ENCODE assay signal across 8 cellular contexts in genomic region chr17:75980188-75981018, GRCh38. TPM values are rescaled to one million over a fixed set of nuclear protein-coding genes. Genes with fewer than 3 reads are reported as not detected.
DNase-seq lines count a peak whose midpoint lies in the region; ATAC-seq and TF ChIP-seq lines count a peak whose summit lies in the region.

No MANE protein-coding gene starts in this region.

- H3K4me3 Mint-ChIP-seq in activated CD4-positive, alpha-beta T cell treated with anti-CD3 and anti-CD28 coated beads for 36 hours, result peak overlapping the region; percentile 89
- H3K4me3 Mint-ChIP-seq in activated T-helper 1 cell treated with anti-CD3 and anti-CD28 coated beads, Interleukin-12 subunit alpha, Interleukin-12 subunit beta, Interleukin-2, Interleukin-4 antibody, amounts not matched to agents 30 ng/mL and 10 ng/mL and 1 ng/mL, durations not matched to agents 14 hours and 24 hours and 36 hours, result peak overlapping the region; percentile 91

- CTCF ChIA-PET in activated CD4-positive, alpha-beta T cell treated with anti-CD3 and anti-CD28 coated beads for 36 hours (lab: Charles Lee), result interaction anchor here (0.7 to 1.3 kb wide), 6 partner anchors 19 to 331 kb away, joined by 3 to 6 read pairs (median 4); no protein-coding TSS in a partner anchor

- ATAC-seq in activated CD4-positive, alpha-beta T cell treated with anti-CD3 and anti-CD28 coated beads for 36 hours, result no peak
- ATAC-seq in HG03442 (IDR thresholded peaks at IDR 0.05; ENCODE audit: unreplicated experiment), result no peak
- ATAC-seq in HG03280 (IDR thresholded peaks at IDR 0.05; ENCODE audit: unreplicated experiment), result no peak

- intact Hi-C loops in activated CD4-positive, alpha-beta T cell treated with anti-CD3 and anti-CD28 coated beads for 36 hours (cut with DNase I, micrococcal nuclease), result no loop called here
- intact Hi-C loops in activated T-helper 1 cell treated with anti-CD3 and anti-CD28 coated beads, Interleukin-12 subunit alpha, Interleukin-12 subunit beta, Interleukin-2, Interleukin-4 antibody, amounts not matched to agents 30 ng/mL and 10 ng/mL and 1 ng/mL, durations not matched to agents 14 hours and 24 hours and 36 hours (cut with micrococcal nuclease), result no loop called here
- intact Hi-C loops in stomach (cut with DNase I; ENCODE audit: low total_unique reads), result no loop called here

- peak overlapping the region; percentile 94; the same call in 1 of the 2 replicates for H3K9ac ChIP-seq in iPS-20b (ENCODE audit: low read depth, low read length)

- POLR2A ChIA-PET in activated CD4-positive, alpha-beta T cell treated with anti-CD3 and anti-CD28 coated beads for 36 hours (lab: Charles Lee), result interaction anchor here (0.6 to 1.0 kb wide), 6 partner anchors 9 to 197 kb away, joined by 3 to 7 read pairs (median 4); no protein-coding TSS in a partner anchor

- H3K36me3 ChIP-seq in iPS-20b (ENCODE audit: insufficient read depth, low read depth, low read length) (no peaks in the 10 kb centered on the region), stomach (no peaks in the 10 kb centered on the region)

- H3K4me1 Mint-ChIP-seq in activated CD4-positive, alpha-beta T cell treated with anti-CD3 and anti-CD28 coated beads for 36 hours, result peaks cover 30% of the 10 kb centered on the region
- peaks cover 33% of the 10 kb centered on the region for H3K4me1 Mint-ChIP-seq in activated T-helper 1 cell treated with anti-CD3 and anti-CD28 coated beads, Interleukin-12 subunit alpha, Interleukin-12 subunit beta, Interleukin-2, Interleukin-4 antibody, amounts not matched to agents 30 ng/mL and 10 ng/mL and 1 ng/mL, durations not matched to agents 14 hours and 24 hours and 36 hours (ENCODE audit: low read depth)

- H3K9me3 Mint-ChIP-seq in activated CD4-positive, alpha-beta T cell treated with anti-CD3 and anti-CD28 coated beads for 36 hours (ENCODE audit: low read depth), result no peaks in the 10 kb centered on the region
- H3K9me3 Mint-ChIP-seq in activated T-helper 1 cell treated with anti-CD3 and anti-CD28 coated beads, Interleukin-12 subunit alpha, Interleukin-12 subunit beta, Interleukin-2, Interleukin-4 antibody, amounts not matched to agents 30 ng/mL and 10 ng/mL and 1 ng/mL, durations not matched to agents 14 hours and 24 hours and 36 hours, result no peaks in the 10 kb centered on the region

- no peak for TF ChIP-seq POLR2A in stomach (IDR thresholded peaks at IDR 0.05)

- H3K27ac ChIP-seq in iPS-20b (ENCODE audit: low read length) (peak overlapping the region; percentile 64), stomach (peak overlapping the region; percentile 95 to 99 (median 97))

- WGBS in stomach, 5 donors, result 76 to 83% (median 80%) methylated on average over 18 of the region's 18 CpGs

- peak overlapping the region; percentile 94 for H3K27ac Mint-ChIP-seq in activated CD4-positive, alpha-beta T cell treated with anti-CD3 and anti-CD28 coated beads for 36 hours
- peak overlapping the region; percentile 95 for H3K27ac Mint-ChIP-seq in activated T-helper 1 cell treated with anti-CD3 and anti-CD28 coated beads, Interleukin-12 subunit alpha, Interleukin-12 subunit beta, Interleukin-2, Interleukin-4 antibody, amounts not matched to agents 30 ng/mL and 10 ng/mL and 1 ng/mL, durations not matched to agents 14 hours and 24 hours and 36 hours

- DNase-seq in activated CD4-positive, alpha-beta T cell treated with anti-CD3 and anti-CD28 coated beads for 36 hours, result no peak
- no peak for DNase-seq in activated CD4-positive, alpha-beta T cell treated with anti-CD3 and anti-CD28 coated beads for 48 hours
- DNase-seq in activated T-helper 1 cell treated with anti-CD3 and anti-CD28 coated beads, Interleukin-12 subunit alpha, Interleukin-12 subunit beta, Interleukin-2, Interleukin-4 antibody, amounts not matched to agents 30 ng/mL and 10 ng/mL and 1 ng/mL, durations not matched to agents 14 hours and 24 hours and 36 hours (ENCODE audit: low spot score), result no peak
- DNase-seq in stomach (no peak), putamen (ENCODE audit: low spot score) (no peak)

- H3K9me3 ChIP-seq in iPS-20b (ENCODE audit: insufficient read depth, low read depth, low read length) (no peaks in the 10 kb centered on the region), stomach (no peaks in the 10 kb centered on the region)

- peaks cover 7% of the 10 kb centered on the region for H3K36me3 Mint-ChIP-seq in activated CD4-positive, alpha-beta T cell treated with anti-CD3 and anti-CD28 coated beads for 36 hours (ENCODE audit: low read depth)
- H3K36me3 Mint-ChIP-seq in activated T-helper 1 cell treated with anti-CD3 and anti-CD28 coated beads, Interleukin-12 subunit alpha, Interleukin-12 subunit beta, Interleukin-2, Interleukin-4 antibody, amounts not matched to agents 30 ng/mL and 10 ng/mL and 1 ng/mL, durations not matched to agents 14 hours and 24 hours and 36 hours (ENCODE audit: low read depth), result peaks cover 10% of the 10 kb centered on the region

- H3K4me1 ChIP-seq in iPS-20b (ENCODE audit: insufficient read depth, low read length), result peaks cover 29% of the 10 kb centered on the region
- peaks cover 22 to 81% (median 59%) of the 10 kb centered on the region in 4 donors for H3K4me1 ChIP-seq in stomach

- H3K27me3 ChIP-seq in iPS-20b (ENCODE audit: insufficient read depth, low read length) (no peaks in the 10 kb centered on the region), stomach (no peaks in the 10 kb centered on the region)

- TF ChIP-seq CTCF in stomach (IDR thresholded peaks at IDR 0.05), result no peak

- no peaks in the 10 kb centered on the region for H3K27me3 Mint-ChIP-seq in activated CD4-positive, alpha-beta T cell treated with anti-CD3 and anti-CD28 coated beads for 36 hours
- H3K27me3 Mint-ChIP-seq in activated T-helper 1 cell treated with anti-CD3 and anti-CD28 coated beads, Interleukin-12 subunit alpha, Interleukin-12 subunit beta, Interleukin-2, Interleukin-4 antibody, amounts not matched to agents 30 ng/mL and 10 ng/mL and 1 ng/mL, durations not matched to agents 14 hours and 24 hours and 36 hours (ENCODE audit: insufficient read depth), result no peaks in the 10 kb centered on the region

- no peak for TF ChIP-seq EP300 in stomach (IDR thresholded peaks at IDR 0.05)

- peak overlapping the region; percentile 94 for H3K4me3 ChIP-seq in iPS-20b (ENCODE audit: low read length)
- H3K4me3 ChIP-seq in stomach, result peak overlapping the region; percentile 72 to 86 (median 80)

RNA-seq across cellular contexts. Expression of gene TEN1, which starts 1.4 kb away (rescaled TPM):
- total RNA-seq in activated CD4-positive, alpha-beta T cell treated with anti-CD3 and anti-CD28 coated beads for 36 hours, result 10 to 100 TPM in 1 of 2 experiments, 1 to 10 TPM in 1; 9.8 to 13.6 TPM
- 10.7 and 15.4 TPM in 2 replicates for total RNA-seq in activated T-helper 1 cell treated with anti-CD3 and anti-CD28 coated beads, Interleukin-12 subunit alpha, Interleukin-12 subunit beta, Interleukin-2, Interleukin-4 antibody, amounts not matched to agents 30 ng/mL and 10 ng/mL and 1 ng/mL, durations not matched to agents 14 hours and 24 hours and 36 hours
- 100 to 1,000 TPM in 1 of 5 donors, 10 to 100 TPM in 3, not detected in 1; 14.2 to 121 (median 19.3) TPM for total RNA-seq in stomach
- polyA plus RNA-seq in stomach, result 10 to 100 TPM; 37.1 to 66.6 (median 52.4) TPM

RNA-seq across cellular contexts. Expression of gene ACOX1, which starts 1.4 kb away (rescaled TPM):
- 10 to 100 TPM; 27.7 to 33.1 TPM for total RNA-seq in activated CD4-positive, alpha-beta T cell treated with anti-CD3 and anti-CD28 coated beads for 36 hours
- total RNA-seq in activated T-helper 1 cell treated with anti-CD3 and anti-CD28 coated beads, Interleukin-12 subunit alpha, Interleukin-12 subunit beta, Interleukin-2, Interleukin-4 antibody, amounts not matched to agents 30 ng/mL and 10 ng/mL and 1 ng/mL, durations not matched to agents 14 hours and 24 hours and 36 hours, result 25.3 and 28.2 TPM in 2 replicates
- 100 to 1,000 TPM in 1 of 5 donors, 10 to 100 TPM in 4; 28.1 to 133 (median 71.8) TPM for total RNA-seq in stomach
- polyA plus RNA-seq in stomach, result 10 to 100 TPM; 11.9 to 26.5 (median 20.6) TPM

RNA-seq across cellular contexts. Expression of gene CDK3, which starts 20.3 kb away (rescaled TPM):
- 1 to 10 TPM; 5.6 to 6.0 TPM for total RNA-seq in activated CD4-positive, alpha-beta T cell treated with anti-CD3 and anti-CD28 coated beads for 36 hours
- 4.9 and 5.3 TPM in 2 replicates for total RNA-seq in activated T-helper 1 cell treated with anti-CD3 and anti-CD28 coated beads, Interleukin-12 subunit alpha, Interleukin-12 subunit beta, Interleukin-2, Interleukin-4 antibody, amounts not matched to agents 30 ng/mL and 10 ng/mL and 1 ng/mL, durations not matched to agents 14 hours and 24 hours and 36 hours
- 10 to 100 TPM in 1 of 5 donors, 1 to 10 TPM in 3, not detected in 1; 3.1 to 20.4 (median 7.3) TPM for total RNA-seq in stomach
- polyA plus RNA-seq in stomach, result 10 to 100 TPM in 1 of 3 donors, 1 to 10 TPM in 2; 7.3 to 17.2 (median 8.2) TPM

RNA-seq across cellular contexts. Expression of gene FBF1, which starts 39.6 kb away (rescaled TPM):
- total RNA-seq in activated CD4-positive, alpha-beta T cell treated with anti-CD3 and anti-CD28 coated beads for 36 hours, result 10 to 100 TPM; 16.2 to 18.0 TPM
- 19.4 and 20.0 TPM in 2 replicates for total RNA-seq in activated T-helper 1 cell treated with anti-CD3 and anti-CD28 coated beads, Interleukin-12 subunit alpha, Interleukin-12 subunit beta, Interleukin-2, Interleukin-4 antibody, amounts not matched to agents 30 ng/mL and 10 ng/mL and 1 ng/mL, durations not matched to agents 14 hours and 24 hours and 36 hours
- total RNA-seq in stomach, result 10 to 100 TPM in 4 of 5 donors, 1 to 10 TPM in 1; 3.8 to 21.7 (median 19.6) TPM
- polyA plus RNA-seq in stomach, result 10 to 100 TPM in 1 of 3 donors, 1 to 10 TPM in 2; 1.7 to 10.4 (median 6.8) TPM

RNA-seq across cellular contexts. Expression of gene EVPL, which starts 46.7 kb away (rescaled TPM):
- total RNA-seq in activated CD4-positive, alpha-beta T cell treated with anti-CD3 and anti-CD28 coated beads for 36 hours, result under 1 TPM; 0.04 to 0.16 TPM
- total RNA-seq in activated T-helper 1 cell treated with anti-CD3 and anti-CD28 coated beads, Interleukin-12 subunit alpha, Interleukin-12 subunit beta, Interleukin-2, Interleukin-4 antibody, amounts not matched to agents 30 ng/mL and 10 ng/mL and 1 ng/mL, durations not matched to agents 14 hours and 24 hours and 36 hours, result 0.02 and 0.05 TPM in 2 replicates
- 10 to 100 TPM in 2 of 5 donors, 1 to 10 TPM in 3; 1.2 to 89.8 (median 9.7) TPM for total RNA-seq in stomach
- 100 to 1,000 TPM in 1 of 3 donors, 1 to 10 TPM in 2; 1.8 to 105 (median 8.2) TPM for polyA plus RNA-seq in stomach
